7 cellular contexts compared by ENCODE assay signal in the genomic region with DNA sequence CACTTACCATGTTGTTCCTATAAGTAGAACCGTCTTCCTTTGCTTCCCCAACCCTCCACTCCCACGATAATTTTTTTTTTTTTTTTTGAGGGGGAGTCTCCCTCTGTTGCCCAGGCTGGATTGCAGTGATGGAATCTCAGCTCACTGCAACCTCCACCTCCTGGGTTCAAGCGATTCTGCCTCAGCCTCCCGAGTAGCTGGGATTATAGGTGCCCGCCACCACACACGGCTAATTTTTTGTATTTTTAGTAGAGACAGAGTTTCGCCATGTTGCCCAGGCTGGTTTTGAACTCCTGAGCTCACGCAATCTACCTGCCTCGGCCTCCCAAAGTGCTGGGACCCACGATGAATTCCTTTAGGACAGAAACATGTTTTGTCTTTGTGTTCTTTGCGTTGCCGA. TPM values are rescaled to one million over a fixed set of nuclear protein-coding genes. Genes with fewer than 3 reads are reported as not detected.
A peak's percentile ranks its signal among the peaks of the same experiment; 100 is the strongest.
DNase-seq lines count a peak whose midpoint lies in the region; ATAC-seq and TF ChIP-seq lines count a peak whose summit lies in the region.
"Not testable (repeated sequence)": the region's sequence is repeated elsewhere in the genome, so short reads cannot be mapped to it uniquely, and the experiment has no call there.

No MANE protein-coding gene starts in this region.

- not testable (repeated sequence) for ATAC-seq in activated CD4-positive, alpha-beta T cell treated with anti-CD3 and anti-CD28 coated beads for 36 hours; activated T-cell treated with anti-CD3 and anti-CD28 coated beads, Interleukin-2, amount 50 U/mL, for 72 hours (replicated peaks in 1 of 2); natural killer cell treated with Interleukin-12 subunit alpha and Interleukin-12 subunit beta and Interleukin-15 and Interleukin-18, amount 100 ng/mL, for 72 hours

- not testable (repeated sequence) for H2AK5ac ChIP-seq in H9 (ENCODE audit: insufficient read length, low read length)

- H3K4me2 ChIP-seq in BLaER1 treated with 17β-estradiol and CSF1 and Interleukin-3, amounts not matched to agents 10 nM and 100 nM: peak overlapping the region; percentile 12 to 84 (median 41); a peak in 19 of 22 replicates
- H3K4me2 ChIP-seq in H9 (ENCODE audit: insufficient read depth, insufficient read length, low read length): not testable (repeated sequence)

- H3K36me3 Mint-ChIP-seq in H9 (ENCODE audit: insufficient read depth in 1 of 3, low read depth in 3 of 3); endothelial cell (ENCODE audit: low read depth, unreplicated experiment); natural killer cell treated with Interleukin-12 subunit alpha and Interleukin-12 subunit beta and Interleukin-15 and Interleukin-18, amount 100 ng/mL, for 72 hours: not testable (repeated sequence)
- H3K36me3 Mint-ChIP-seq in activated CD4-positive, alpha-beta T cell treated with anti-CD3 and anti-CD28 coated beads for 36 hours (ENCODE audit: low read depth): peaks cover 41% of the 10 kb centered on the region
- peaks cover 7 to 17% of the 10 kb centered on the region in 2 donors for H3K36me3 Mint-ChIP-seq in activated T-cell treated with anti-CD3 and anti-CD28 coated beads, Interleukin-2, amount 50 U/mL, for 72 hours (ENCODE audit: insufficient read depth in 2 of 2)
- H3K36me3 Mint-ChIP-seq in activated naive CD8-positive, alpha-beta T cell: peaks cover 34% of the 10 kb centered on the region

- POLR2A ChIA-PET in activated CD4-positive, alpha-beta T cell treated with anti-CD3 and anti-CD28 coated beads for 36 hours (lab: Charles Lee): interaction anchor here (0.9 kb wide), 1 partner anchor 13 kb away, joined by 6 read pairs; no protein-coding TSS in a partner anchor

- H3K9ac ChIP-seq in BLaER1 treated with 17β-estradiol and CSF1 and Interleukin-3, amounts not matched to agents 10 nM and 100 nM; H9 (ENCODE audit: extremely low read depth, insufficient read length, low read length): not testable (repeated sequence)

- H3K56ac ChIP-seq in H9 (ENCODE audit: insufficient read length, low read depth, low read length): not testable (repeated sequence)

- H3K18ac ChIP-seq in H9 (ENCODE audit: insufficient read length, low read depth, low read length): not testable (repeated sequence)

- H2BK20ac ChIP-seq in H9 (ENCODE audit: low read depth, low read length, poor library complexity, severe bottlenecking): not testable (repeated sequence)

- not testable (repeated sequence) for H3K79me1 ChIP-seq in H9 (ENCODE audit: insufficient read depth, low read depth, low read length, poor library complexity, severe bottlenecking)

- H3K4me3 ChIP-seq in BLaER1 treated with 17β-estradiol and CSF1 and Interleukin-3, amounts not matched to agents 10 nM and 100 nM: not testable (repeated sequence)

- not testable (repeated sequence) for H3K4me3 Mint-ChIP-seq in H9; activated CD4-positive, alpha-beta T cell treated with anti-CD3 and anti-CD28 coated beads for 36 hours; endothelial cell (ENCODE audit: unreplicated experiment)
- peak overlapping the region in 1 of 2 donors; percentile 53 for H3K4me3 Mint-ChIP-seq in activated T-cell treated with anti-CD3 and anti-CD28 coated beads, Interleukin-2, amount 50 U/mL, for 72 hours
- H3K4me3 Mint-ChIP-seq in activated naive CD8-positive, alpha-beta T cell: peak overlapping the region; percentile 62
- peak overlapping the region; percentile 7 for H3K4me3 Mint-ChIP-seq in natural killer cell treated with Interleukin-12 subunit alpha and Interleukin-12 subunit beta and Interleukin-15 and Interleukin-18, amount 100 ng/mL, for 72 hours

- H3K9me3 ChIP-seq in BLaER1 treated with 17β-estradiol and CSF1 and Interleukin-3, amounts not matched to agents 10 nM and 100 nM (replicated peaks in 1 of 11); H9 (ENCODE audit: control insufficient read depth, low read depth, low read length): not testable (repeated sequence)

- peaks cover 0 to 21% (median 6%) of the 10 kb centered on the region in 11 experiments; a peak in 7 of 22 replicates for H3K36me3 ChIP-seq in BLaER1 treated with 17β-estradiol and CSF1 and Interleukin-3, amounts not matched to agents 10 nM and 100 nM

- no CpG with 5 or more reads among the region's 12 CpGs for WGBS in H9 (ENCODE audit: extremely low coverage, insufficient read length, low lambda C conversion rate)

- not testable (repeated sequence) for H4K91ac ChIP-seq in H9 (ENCODE audit: insufficient read length, low read depth, low read length)

- not testable (repeated sequence) for H3K23ac ChIP-seq in H9 (ENCODE audit: insufficient read length, low read depth, low read length)

- DNase-seq in H9; activated CD4-positive, alpha-beta T cell treated with anti-CD3 and anti-CD28 coated beads for 36 hours; activated T-cell treated with anti-CD3 and anti-CD28 coated beads, Interleukin-2, amount 50 U/mL, for 72 hours; endothelial cell (ENCODE audit: low spot score); natural killer cell treated with Interleukin-12 subunit alpha and Interleukin-12 subunit beta and Interleukin-15 and Interleukin-18, amount 100 ng/mL, for 72 hours (ENCODE audit: low spot score): not testable (repeated sequence)

- H2BK120ac ChIP-seq in H9 (ENCODE audit: low read depth, low read length, poor library complexity, severe bottlenecking): not testable (repeated sequence)

- CTCF ChIA-PET in activated CD4-positive, alpha-beta T cell treated with anti-CD3 and anti-CD28 coated beads for 36 hours (lab: Charles Lee): interaction anchor here (1.2 kb wide), 1 partner anchor 289 kb away, joined by 3 read pairs; no protein-coding TSS in a partner anchor

- H2BK15ac ChIP-seq in H9 (ENCODE audit: low read depth, low read length): not testable (repeated sequence)

- not testable (repeated sequence) for H2AFZ ChIP-seq in H9 (ENCODE audit: low read length)

- intact Hi-C loops in activated CD4-positive, alpha-beta T cell treated with anti-CD3 and anti-CD28 coated beads for 36 hours (cut with DNase I, micrococcal nuclease): not testable (repeated sequence)

- H4K5ac ChIP-seq in H9 (ENCODE audit: insufficient read length, low read depth, low read length): not testable (repeated sequence)

- H3K27ac ChIP-seq in BLaER1 treated with 17β-estradiol and CSF1 and Interleukin-3, amounts not matched to agents 10 nM and 100 nM; H9 (ENCODE audit: insufficient read length, low read depth, low read length): not testable (repeated sequence)

- not testable (repeated sequence) for H3K14ac ChIP-seq in H9 (ENCODE audit: insufficient read depth, low read length)

- H3K4me1 Mint-ChIP-seq in H9 (peaks cover 22 to 25% of the 10 kb centered on the region in 2 experiments), endothelial cell (ENCODE audit: unreplicated experiment) (peaks cover 56% of the 10 kb centered on the region)
- peaks cover 93% of the 10 kb centered on the region for H3K4me1 Mint-ChIP-seq in activated CD4-positive, alpha-beta T cell treated with anti-CD3 and anti-CD28 coated beads for 36 hours
- peaks cover 100% of the 10 kb centered on the region for H3K4me1 Mint-ChIP-seq in activated T-cell treated with anti-CD3 and anti-CD28 coated beads, Interleukin-2, amount 50 U/mL, for 72 hours (ENCODE audit: low read depth)
- peaks cover 93% of the 10 kb centered on the region for H3K4me1 Mint-ChIP-seq in activated naive CD8-positive, alpha-beta T cell (ENCODE audit: low read depth)
- H3K4me1 Mint-ChIP-seq in natural killer cell treated with Interleukin-12 subunit alpha and Interleukin-12 subunit beta and Interleukin-15 and Interleukin-18, amount 100 ng/mL, for 72 hours (ENCODE audit: low read depth in 2 of 2): peaks cover 71 to 83% of the 10 kb centered on the region in 2 donors

- not testable (repeated sequence) for H3K79me2 ChIP-seq in H9 (ENCODE audit: insufficient read depth, low read length)

- H4K20me1 ChIP-seq in BLaER1 treated with 17β-estradiol and CSF1 and Interleukin-3, amounts not matched to agents 10 nM and 100 nM: peaks cover 0 to 91% (median 16%) of the 10 kb centered on the region in 11 experiments; a peak in 11 of 22 replicates
- not testable (repeated sequence) for H4K20me1 ChIP-seq in H9 (ENCODE audit: control insufficient read depth, insufficient read depth, insufficient read length)

- not testable (repeated sequence) for H4K8ac ChIP-seq in H9 (replicated peaks; ENCODE audit: insufficient read length, low read depth, low read length)

- H3K9me3 Mint-ChIP-seq in H9; activated CD4-positive, alpha-beta T cell treated with anti-CD3 and anti-CD28 coated beads for 36 hours (ENCODE audit: low read depth); activated T-cell treated with anti-CD3 and anti-CD28 coated beads, Interleukin-2, amount 50 U/mL, for 72 hours; activated naive CD8-positive, alpha-beta T cell (ENCODE audit: low read depth); endothelial cell (ENCODE audit: unreplicated experiment); natural killer cell treated with Interleukin-12 subunit alpha and Interleukin-12 subunit beta and Interleukin-15 and Interleukin-18, amount 100 ng/mL, for 72 hours: not testable (repeated sequence)

- not testable (repeated sequence) for H3T11ph ChIP-seq in H9 (ENCODE audit: low read length)

- not testable (repeated sequence) for H3K27me3 ChIP-seq in BLaER1 treated with 17β-estradiol and CSF1 and Interleukin-3, amounts not matched to agents 10 nM and 100 nM; H9 (ENCODE audit: insufficient read depth, low read length)

- not testable (repeated sequence) for H3K23me2 ChIP-seq in H9 (ENCODE audit: insufficient read length, low read depth, low read length, poor library complexity, severe bottlenecking)

- H2BK12ac ChIP-seq in H9 (ENCODE audit: insufficient read length, low read depth, low read length): not testable (repeated sequence)

- not testable (repeated sequence) for H3K4ac ChIP-seq in H9 (ENCODE audit: low read depth, low read length)

- peaks cover 55 to 97% (median 67%) of the 10 kb centered on the region in 10 experiments for H3K4me1 ChIP-seq in BLaER1 treated with 17β-estradiol and CSF1 and Interleukin-3, amounts not matched to agents 10 nM and 100 nM
- not testable (repeated sequence) for H3K4me1 ChIP-seq in H9 (ENCODE audit: insufficient read depth, low read length)

- not testable (repeated sequence) for H3K27me3 Mint-ChIP-seq in H9 (ENCODE audit: low read depth); activated CD4-positive, alpha-beta T cell treated with anti-CD3 and anti-CD28 coated beads for 36 hours; activated T-cell treated with anti-CD3 and anti-CD28 coated beads, Interleukin-2, amount 50 U/mL, for 72 hours (ENCODE audit: low read depth); activated naive CD8-positive, alpha-beta T cell; endothelial cell (ENCODE audit: unreplicated experiment); natural killer cell treated with Interleukin-12 subunit alpha and Interleukin-12 subunit beta and Interleukin-15 and Interleukin-18, amount 100 ng/mL, for 72 hours

- H3K27ac Mint-ChIP-seq in H9 (peak overlapping the region in 2 of 3 experiments; percentile 28 to 29; a peak in 2 of 7 replicates), endothelial cell (ENCODE audit: unreplicated experiment) (peak overlapping the region; percentile 19)
- peak overlapping the region; percentile 79 for H3K27ac Mint-ChIP-seq in activated CD4-positive, alpha-beta T cell treated with anti-CD3 and anti-CD28 coated beads for 36 hours
- peak overlapping the region; percentile 78 for H3K27ac Mint-ChIP-seq in activated T-cell treated with anti-CD3 and anti-CD28 coated beads, Interleukin-2, amount 50 U/mL, for 72 hours
- H3K27ac Mint-ChIP-seq in activated naive CD8-positive, alpha-beta T cell: peak overlapping the region; percentile 88
- H3K27ac Mint-ChIP-seq in natural killer cell treated with Interleukin-12 subunit alpha and Interleukin-12 subunit beta and Interleukin-15 and Interleukin-18, amount 100 ng/mL, for 72 hours: peak overlapping the region; percentile 1 to 91

- H2BK5ac ChIP-seq in H9 (ENCODE audit: insufficient read length, low read length): not testable (repeated sequence)

- TF ChIP-seq CTCF in H9 (conservative IDR thresholded peaks at IDR 0.05); endothelial cell (IDR thresholded peaks at IDR 0.05; ENCODE audit: unreplicated experiment): not testable (repeated sequence)

RNA-seq across cellular contexts. Expression of a gene that starts 19.4 kb away (rescaled TPM):
- 32.2 and 33.8 TPM in 2 replicates for total RNA-seq in H9 (2021)
- total RNA-seq in activated CD4-positive, alpha-beta T cell treated with anti-CD3 and anti-CD28 coated beads for 36 hours: 100 to 1,000 TPM; 147 to 260 TPM
- 100 to 1,000 TPM; 122 to 157 TPM for total RNA-seq in activated T-cell treated with anti-CD3 and anti-CD28 coated beads, Interleukin-2, amount 50 U/mL, for 72 hours
- 92.9 TPM for total RNA-seq in endothelial cell (ENCODE audit: unreplicated experiment)
- 100 to 1,000 TPM in 1 of 2 donors, 10 to 100 TPM in 1; 49.1 to 113 TPM for total RNA-seq in natural killer cell treated with Interleukin-12 subunit alpha and Interleukin-12 subunit beta and Interleukin-15 and Interleukin-18, amount 100 ng/mL, for 72 hours

RNA-seq across cellular contexts. Expression of a gene that starts 51.5 kb away (rescaled TPM):
- total RNA-seq in H9 (2021) (180 and 194 TPM in 2 replicates), endothelial cell (ENCODE audit: unreplicated experiment) (149 TPM)
- 100 to 1,000 TPM; 117 to 143 TPM for total RNA-seq in activated CD4-positive, alpha-beta T cell treated with anti-CD3 and anti-CD28 coated beads for 36 hours
- total RNA-seq in activated T-cell treated with anti-CD3 and anti-CD28 coated beads, Interleukin-2, amount 50 U/mL, for 72 hours: 100 to 1,000 TPM; 166 to 228 TPM
- 100 to 1,000 TPM in 1 of 2 donors, 10 to 100 TPM in 1; 41.6 to 112 TPM for total RNA-seq in natural killer cell treated with Interleukin-12 subunit alpha and Interleukin-12 subunit beta and Interleukin-15 and Interleukin-18, amount 100 ng/mL, for 72 hours

Comparison
In these comparisons a context has a peak if more than half of its experiments do, and no peak if none do; other contexts are left out.
1. H3K27ac Mint-ChIP-seq: peak in every context shown above with its lines; median percentile 88 in activated naive CD8-positive, alpha-beta T cell; 79 in activated CD4-positive, alpha-beta T cell treated with anti-CD3 and anti-CD28 coated beads for 36 hours; 78 in activated T-cell treated with anti-CD3 and anti-CD28 coated beads, Interleukin-2, amount 50 U/mL, for 72 hours; 46 in natural killer cell treated with Interleukin-12 subunit alpha and Interleukin-12 subunit beta and Interleukin-15 and Interleukin-18, amount 100 ng/mL, for 72 hours; 28 in H9; 19 in endothelial cell.